Comparison of ENCODE assay signal across 1 cellular context in the genomic region with DNA sequence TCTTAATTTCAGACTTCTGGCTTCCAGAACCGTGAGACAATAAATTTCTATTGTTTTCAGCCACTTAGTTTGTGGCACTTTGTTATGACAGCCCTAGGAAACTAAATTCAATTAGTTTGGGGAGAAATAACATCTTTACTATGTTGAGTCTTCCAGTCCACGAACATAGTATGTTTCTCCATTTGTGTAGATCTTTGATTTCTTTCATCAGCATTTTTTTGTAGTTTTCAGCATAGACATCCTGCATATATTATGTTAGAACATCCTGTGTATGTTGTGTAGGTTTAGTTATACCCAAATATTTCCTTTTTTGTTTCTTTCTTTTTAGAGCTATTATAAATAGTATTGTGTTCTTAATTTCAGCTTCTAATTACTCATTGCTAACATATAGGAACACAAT.
TF ChIP-seq lines count a peak whose summit lies in the region.

No MANE protein-coding gene starts in this region.

TF ChIP-seq in K562, 482 proteins besides CTCF, POLR2A, EP300 and RAD21:
- peak; percentile 51; the same call in 1 of the 2 replicates for TF ChIP-seq C11orf30 (IDR thresholded peaks at IDR 0.05; ENCODE audit: low read depth)
- TF ChIP-seq, protein P1, sequence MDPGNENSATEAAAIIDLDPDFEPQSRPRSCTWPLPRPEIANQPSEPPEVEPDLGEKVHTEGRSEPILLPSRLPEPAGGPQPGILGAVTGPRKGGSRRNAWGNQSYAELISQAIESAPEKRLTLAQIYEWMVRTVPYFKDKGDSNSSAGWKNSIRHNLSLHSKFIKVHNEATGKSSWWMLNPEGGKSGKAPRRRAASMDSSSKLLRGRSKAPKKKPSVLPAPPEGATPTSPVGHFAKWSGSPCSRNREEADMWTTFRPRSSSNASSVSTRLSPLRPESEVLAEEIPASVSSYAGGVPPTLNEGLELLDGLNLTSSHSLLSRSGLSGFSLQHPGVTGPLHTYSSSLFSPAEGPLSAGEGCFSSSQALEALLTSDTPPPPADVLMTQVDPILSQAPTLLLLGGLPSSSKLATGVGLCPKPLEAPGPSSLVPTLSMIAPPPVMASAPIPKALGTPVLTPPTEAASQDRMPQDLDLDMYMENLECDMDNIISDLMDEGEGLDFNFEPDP (CRISPR knock-in tag; IDR thresholded peaks at IDR 0.05) = no peak
- TF ChIP-seq ZNF316 (IDR thresholded peaks at IDR 0.05) = peak; percentile 66
